10 cellular contexts compared by ENCODE assay signal in genomic region chr3:56812749-56813655, GRCh38. TPM values are rescaled to one million over a fixed set of nuclear protein-coding genes. Genes with fewer than 3 reads are reported as not detected.
DNase-seq lines count a peak whose midpoint lies in the region; ATAC-seq, FAIRE-seq and TF ChIP-seq lines count a peak whose summit lies in the region.
"Had no signal": no experiment of that assay in that cellular context is flagged by ENCODE, and none has a peak within 500 bp of the region (broad histone marks: within the 10 kb centered on the region; RNA-seq: fewer than 3 reads in every experiment).

No MANE protein-coding gene starts in this region.

- intact Hi-C loops in sigmoid colon (cut with DNase I) (no loop called here), left colon (cut with DNase I, micrococcal nuclease) (no loop called here)

- H3K4me1 Mint-ChIP-seq in T-helper 2 cell treated with Interferon-gamma antibody and Interleukin-4, amounts not matched to agents 5 μg/mL and 100 μg/mL, for 36 hours (ENCODE audit: low read depth) = peaks cover 38% of the 10 kb centered on the region

- TF ChIP-seq CTCF in sigmoid colon (IDR thresholded peaks at IDR 0.05) = no peak

- H3K27me3 Mint-ChIP-seq in T-helper 2 cell treated with Interferon-gamma antibody and Interleukin-4, amounts not matched to agents 5 μg/mL and 100 μg/mL, for 36 hours (ENCODE audit: low read depth) = no peaks in the 10 kb centered on the region

- ATAC-seq in left colon = no peak

- H3K9me3 ChIP-seq in effector memory CD4-positive, alpha-beta T cell (ENCODE audit: control insufficient read depth, low read length) = no peaks in the 10 kb centered on the region
- H3K9me3 ChIP-seq in sigmoid colon = no peaks in the 10 kb centered on the region
- H3K9me3 ChIP-seq: ascending aorta had no signal

- peaks cover 1% of the 10 kb centered on the region for H3K36me3 Mint-ChIP-seq in T-helper 2 cell treated with Interferon-gamma antibody and Interleukin-4, amounts not matched to agents 5 μg/mL and 100 μg/mL, for 36 hours (ENCODE audit: low read depth)

- no peaks in the 10 kb centered on the region for H3K9me3 Mint-ChIP-seq in T-helper 2 cell treated with Interferon-gamma antibody and Interleukin-4, amounts not matched to agents 5 μg/mL and 100 μg/mL, for 36 hours

- H3K4me3 ChIP-seq in effector memory CD4-positive, alpha-beta T cell (ENCODE audit: insufficient read depth, low read depth, low read length, poor library complexity, severe bottlenecking) = no peak overlapping the region
- H3K4me3 ChIP-seq in sigmoid colon = no peak overlapping the region
- H3K4me3 ChIP-seq: ascending aorta had no signal

- H3K4me3 Mint-ChIP-seq in T-helper 2 cell treated with Interferon-gamma antibody and Interleukin-4, amounts not matched to agents 5 μg/mL and 100 μg/mL, for 36 hours = peak overlapping the region; percentile 1

- TF ChIP-seq EP300 in sigmoid colon (IDR thresholded peaks at IDR 0.05) = no peak

- H3K36me3 ChIP-seq in effector memory CD4-positive, alpha-beta T cell (ENCODE audit: control insufficient read depth, insufficient read depth, low read length) = no peaks in the 10 kb centered on the region
- no peaks in the 10 kb centered on the region for H3K36me3 ChIP-seq in sigmoid colon
- H3K36me3 ChIP-seq: ascending aorta had no signal

- H3K27ac ChIP-seq in effector memory CD4-positive, alpha-beta T cell (ENCODE audit: insufficient read depth, low read length, poor library complexity, severe bottlenecking) = peak overlapping the region; percentile 35
- H3K27ac ChIP-seq in sigmoid colon = peak overlapping the region in 3 of 4 donors; percentile 21 to 32 (median 26)
- H3K27ac ChIP-seq: ascending aorta had no signal

- H3K27me3 ChIP-seq in effector memory CD4-positive, alpha-beta T cell (replicated peaks; ENCODE audit: control insufficient read depth, insufficient read depth, low read length, poor library complexity, severe bottlenecking) = no peaks in the 10 kb centered on the region
- H3K27me3 ChIP-seq in sigmoid colon = no peaks in the 10 kb centered on the region
- H3K27me3 ChIP-seq: ascending aorta had no signal

- TF ChIP-seq POLR2A in sigmoid colon (IDR thresholded peaks at IDR 0.05) = no peak

- peak overlapping the region; percentile 39 for H3K27ac Mint-ChIP-seq in T-helper 2 cell treated with Interferon-gamma antibody and Interleukin-4, amounts not matched to agents 5 μg/mL and 100 μg/mL, for 36 hours

- no peak for DNase-seq in T-helper 2 cell treated with Interferon-gamma antibody and Interleukin-4, amounts not matched to agents 5 μg/mL and 100 μg/mL, for 36 hours (ENCODE audit: low spot score)
- DNase-seq in T-helper 2 cell (no peak), RPMI7951 (ENCODE audit: low read depth) (peak; percentile 19), sigmoid colon (no peak), RCC 7860 (ENCODE audit: low spot score) (no peak), NCI-H187 (lab: John Stamatoyannopoulos, UW) (no peak), left colon (no peak)
- no peak for DNase-seq in effector memory CD4-positive, alpha-beta T cell
- DNase-seq: activated CD4-positive, alpha-beta T cell treated with anti-CD3 and anti-CD28 coated beads for 4 hours had no signal

- peaks cover 40% of the 10 kb centered on the region for H3K4me1 ChIP-seq in effector memory CD4-positive, alpha-beta T cell (ENCODE audit: control insufficient read depth, insufficient read depth, low read length, poor library complexity, severe bottlenecking)
- H3K4me1 ChIP-seq in sigmoid colon = peaks cover 0 to 30% (median 24%) of the 10 kb centered on the region in 4 donors
- H3K4me1 ChIP-seq: ascending aorta had no signal

- FAIRE-seq in RCC 7860 (lab: Jason Lieb, UNC) = no peak

- 68 to 89% methylated on average over 2 of the region's 2 CpGs for WGBS in sigmoid colon, 2 donors

RNA-seq across cellular contexts. Expression of gene ARHGEF3, which starts 11.3 kb away (rescaled TPM):
- 9.8 and 14.5 TPM in 2 replicates for total RNA-seq in RPMI7951 (2014; rRNA removed; shearing (Covaris generic))
- total RNA-seq in sigmoid colon = 10 to 100 TPM; 20.3 to 34.2 (median 24.5) TPM
- polyA plus RNA-seq in sigmoid colon = 10 to 100 TPM in 1 of 3 donors, 1 to 10 TPM in 2; 5.3 to 17.9 (median 7.8) TPM
- 10 to 100 TPM; 14.8 to 20.0 TPM for total RNA-seq in left colon
